ENCODE assay signal across 24 cellular contexts in the genomic region with DNA sequence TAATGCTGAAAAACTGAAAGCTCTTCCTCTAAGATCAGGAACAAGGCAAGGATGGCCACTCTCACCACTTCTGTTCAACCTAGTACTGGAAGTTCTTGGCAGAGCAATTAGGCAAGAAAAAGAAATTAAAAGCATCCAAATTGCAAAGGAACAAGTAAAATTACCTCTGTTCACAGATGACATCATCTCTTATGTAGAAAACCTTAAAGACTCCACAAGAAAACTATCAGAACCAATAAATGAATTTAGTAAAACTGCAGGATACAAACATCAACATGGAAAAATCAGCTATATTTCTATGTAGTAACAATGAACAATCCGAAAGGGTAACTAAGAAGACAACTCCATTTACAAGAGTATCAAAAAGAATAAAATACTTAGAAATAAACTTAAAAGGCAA.
"Had no signal": no experiment of that assay in that cellular context is flagged by ENCODE, and none has a peak within 500 bp of the region (broad histone marks: within the 10 kb centered on the region; RNA-seq: fewer than 3 reads in every experiment).

No MANE protein-coding gene starts in this region.

- H2AFZ ChIP-seq: hepatocyte had no signal

- H3K79me2 ChIP-seq: hepatocyte had no signal

- DNase-seq: heart right ventricle; left colon; left lung; lower lobe of right lung; mesenchymal stem cell; naive thymus-derived CD8-positive, alpha-beta T cell; ovary; sigmoid colon; small intestine; spleen; stimulated activated CD4-positive, alpha-beta T cell treated with anti-CD3 and anti-CD28 coated beads, Interleukin-4, amount 100 ng/mL, for 24 hours; stimulated activated naive CD4-positive, alpha-beta T cell; tibial artery; upper lobe of right lung had no signal

- H3K36me3 Mint-ChIP-seq: stimulated activated effector memory CD8-positive, alpha-beta T cell treated with anti-CD3 and anti-CD28 coated beads, Interleukin-12 subunit alpha, Interleukin-12 subunit beta, amount 100 ng/mL, for 72 hours had no signal

- H3K9me3 Mint-ChIP-seq: naive thymus-derived CD8-positive, alpha-beta T cell; nephron; stimulated activated effector memory CD8-positive, alpha-beta T cell treated with anti-CD3 and anti-CD28 coated beads, Interleukin-12 subunit alpha, Interleukin-12 subunit beta, amount 100 ng/mL, for 72 hours; stimulated activated naive CD8-positive, alpha-beta T cell treated with anti-CD3 and anti-CD28 coated beads, Interleukin-15, Interleukin-2, amounts not matched to agents 100 ng/mL and 50 ng/mL, for 24 hours had no signal

- H3K36me3 ChIP-seq: heart right ventricle, left lung, lower lobe of right lung, ovary, right atrium auricular region, sigmoid colon, spleen, suprapubic skin, thoracic aorta, tibial artery, upper lobe of right lung had no signal

- H3K4me3 Mint-ChIP-seq: naive thymus-derived CD8-positive, alpha-beta T cell; nephron; stimulated activated effector memory CD8-positive, alpha-beta T cell treated with anti-CD3 and anti-CD28 coated beads, Interleukin-12 subunit alpha, Interleukin-12 subunit beta, amount 100 ng/mL, for 72 hours; stimulated activated naive CD8-positive, alpha-beta T cell treated with anti-CD3 and anti-CD28 coated beads, Interleukin-15, Interleukin-2, amounts not matched to agents 100 ng/mL and 50 ng/mL, for 24 hours had no signal

- H3K27ac ChIP-seq: heart right ventricle, hepatocyte, left lung, lower lobe of right lung, ovary, right atrium auricular region, sigmoid colon, spleen, suprapubic skin, thoracic aorta, tibial artery, upper lobe of right lung had no signal

- H3K4me3 ChIP-seq: heart right ventricle, hepatocyte, left lung, lower lobe of right lung, ovary, right atrium auricular region, sigmoid colon, spleen, suprapubic skin, thoracic aorta, tibial artery, upper lobe of right lung had no signal

- H3K27me3 Mint-ChIP-seq: progenitor cell of endocrine pancreas; stimulated activated naive CD8-positive, alpha-beta T cell treated with anti-CD3 and anti-CD28 coated beads, Interleukin-15, Interleukin-2, amounts not matched to agents 100 ng/mL and 50 ng/mL, for 24 hours had no signal

- H3K4me1 ChIP-seq: left lung, lower lobe of right lung, right atrium auricular region, sigmoid colon, spleen, suprapubic skin, upper lobe of right lung had no signal

- H3K27me3 ChIP-seq: heart right ventricle, hepatocyte, left lung, ovary, right atrium auricular region, sigmoid colon, spleen, suprapubic skin, tibial artery, upper lobe of right lung had no signal

- H3K4me2 ChIP-seq: hepatocyte had no signal

- H3K27ac Mint-ChIP-seq: naive thymus-derived CD8-positive, alpha-beta T cell; nephron; stimulated activated effector memory CD8-positive, alpha-beta T cell treated with anti-CD3 and anti-CD28 coated beads, Interleukin-12 subunit alpha, Interleukin-12 subunit beta, amount 100 ng/mL, for 72 hours; stimulated activated naive CD8-positive, alpha-beta T cell treated with anti-CD3 and anti-CD28 coated beads, Interleukin-15, Interleukin-2, amounts not matched to agents 100 ng/mL and 50 ng/mL, for 24 hours had no signal

- H3K9me3 ChIP-seq: left lung, lower lobe of right lung, ovary, right atrium auricular region, sigmoid colon, spleen, suprapubic skin, thoracic aorta, tibial artery, upper lobe of right lung had no signal

- FAIRE-seq: keratinocyte, small intestine, urothelium cell line had no signal

- H3K4me1 Mint-ChIP-seq: naive thymus-derived CD8-positive, alpha-beta T cell; stimulated activated effector memory CD8-positive, alpha-beta T cell treated with anti-CD3 and anti-CD28 coated beads, Interleukin-12 subunit alpha, Interleukin-12 subunit beta, amount 100 ng/mL, for 72 hours had no signal
